ENCODE assay signal across 22 cellular contexts in the genomic region with DNA sequence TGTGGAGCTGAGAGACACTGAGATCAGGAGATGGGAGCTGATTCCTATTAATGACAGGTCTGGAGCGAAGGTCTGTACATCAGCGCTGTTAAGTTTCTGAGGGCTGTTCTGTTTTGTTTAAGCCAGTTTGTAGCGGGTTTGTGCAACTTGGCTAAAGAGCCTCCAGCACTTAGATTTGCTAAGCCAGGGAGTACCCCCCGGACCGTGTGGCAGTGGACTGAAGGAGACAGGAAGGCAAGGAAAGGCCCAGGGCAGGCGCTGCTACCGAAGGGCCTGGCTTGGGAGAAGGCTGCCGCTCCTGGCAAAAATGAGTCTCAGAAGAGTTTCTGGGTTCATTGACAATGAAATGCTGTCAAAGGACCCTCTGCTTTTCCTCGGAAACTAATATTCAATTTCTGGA.
"Had no signal": no experiment of that assay in that cellular context is flagged by ENCODE, and none has a peak within 500 bp of the region (broad histone marks: within the 10 kb centered on the region; RNA-seq: fewer than 3 reads in every experiment).

No MANE protein-coding gene starts in this region.

- ATAC-seq: HepG2, Panc1, PC-3 had no signal

- H3K9ac ChIP-seq: SK-N-SH had no signal

- H3K9me3 ChIP-seq: SK-N-SH had no signal

- H3K27ac ChIP-seq: RWPE1 had no signal

- DNase-seq: IMR-90, Karpas-422, KG1, MM.1S, NCI-H1092 treated with DMSO at 0.1 percent for 48 hours, NCI-H1436, NCI-H187, NCI-H2029, NCI-H2081 treated with DMSO at 0.1 percent for 48 hours, NCI-H2171, NCI-H226, NCI-H446, NCI-H510A, NCI-H524 treated with DMSO at 0.1 percent for 48 hours, NCI-H69, NCI-H774, PC-3, SHP77, SK-N-SH had no signal

- H3K9me2 ChIP-seq: SK-N-SH had no signal

- FAIRE-seq: HepG2 had no signal

- H3K4me2 ChIP-seq: SK-N-SH had no signal
